In genomic region chr15:59656935-59657634, GRCh38 we compare ENCODE assay signal across 1 cellular context.
A peak's percentile ranks its signal among the peaks of the same experiment; 100 is the strongest.
TF ChIP-seq lines count a peak whose summit lies in the region.

Gene GTF2A2 (minus strand): TSS chr15:59657515. CDS start chr15:59652277, 5,238 bp downstream.

TF ChIP-seq in liver, 16 proteins besides CTCF, POLR2A, EP300 and RAD21 (continued from another document):
- TF ChIP-seq FOXA1 (IDR thresholded peaks at IDR 0.05) (no peak), NR2F2 (IDR thresholded peaks at IDR 0.05) (no peak), HNF4G (IDR thresholded peaks at IDR 0.05) (no peak), ATF3 (IDR thresholded peaks at IDR 0.05) (no peak), ZBTB33 (IDR thresholded peaks at IDR 0.05) (no peak), GABPA (IDR thresholded peaks at IDR 0.05 in 1 of 2, conservative IDR thresholded peaks at IDR 0.05 in 1 of 2) (peak; percentile 79 to 94)
